ENCODE assay signal across 12 cellular contexts in genomic region chr17:66493283-66494019, GRCh38.
DNase-seq lines count a peak whose midpoint lies in the region; ATAC-seq, FAIRE-seq and TF ChIP-seq lines count a peak whose summit lies in the region.
"Had no signal": no experiment of that assay in that cellular context is flagged by ENCODE, and none has a peak within 500 bp of the region (broad histone marks: within the 10 kb centered on the region; RNA-seq: fewer than 3 reads in every experiment).

No MANE protein-coding gene starts in this region.

- peak overlapping the region; percentile 2 for H3K4me3 Mint-ChIP-seq in activated CD4-positive, alpha-beta T cell treated with anti-CD3 and anti-CD28 coated beads, Interleukin-2, amount 10 ng/mL, durations not matched to agents 24 days and 14 days
- H3K4me3 Mint-ChIP-seq in stimulated activated effector memory CD8-positive, alpha-beta T cell treated with anti-CD3 and anti-CD28 coated beads, Interleukin-12 subunit alpha, Interleukin-12 subunit beta, amount 100 ng/mL, for 72 hours, result no peak overlapping the region
- no peak overlapping the region for H3K4me3 Mint-ChIP-seq in glutamatergic neuron (ENCODE audit: unreplicated experiment)
- H3K4me3 Mint-ChIP-seq: nephron progenitor cell had no signal

- peak; percentile 36 for ATAC-seq in stimulated activated effector memory CD8-positive, alpha-beta T cell treated with anti-CD3 and anti-CD28 coated beads, Interleukin-12 subunit alpha, Interleukin-12 subunit beta, amount 100 ng/mL, for 72 hours
- ATAC-seq in GM18868 (IDR thresholded peaks at IDR 0.05; ENCODE audit: unreplicated experiment), result no peak

- DNase-seq in activated CD4-positive, alpha-beta T cell treated with anti-CD3 and anti-CD28 coated beads, Interleukin-2, amount 10 ng/mL, durations not matched to agents 24 days and 14 days, result no peak
- no peak for DNase-seq in activated CD4-positive, alpha-beta T cell treated with anti-CD3 and anti-CD28 coated beads for 1 hour
- peak; percentile 58 for DNase-seq in RCC 7860 (ENCODE audit: low spot score)
- DNase-seq in dermis microvascular lymphatic vessel endothelial cell (ENCODE audit: low read depth in 2 of 2), result peak; percentile 29 to 82
- DNase-seq in stimulated activated effector memory CD8-positive, alpha-beta T cell treated with anti-CD3 and anti-CD28 coated beads, Interleukin-12 subunit alpha, Interleukin-12 subunit beta, amount 100 ng/mL, for 72 hours (ENCODE audit: low spot score in 2 of 2), result no peak
- DNase-seq in glutamatergic neuron, result no peak
- DNase-seq in ACHN, result no peak
- DNase-seq: activated effector memory CD4-positive, alpha-beta T cell treated with Interleukin-2 at 50 U/mL for 16 hours; NCI-H1092 treated with DMSO at 0.1 percent for 48 hours; nephron progenitor cell; SHP77 had no signal

- H3K4me1 Mint-ChIP-seq in activated CD4-positive, alpha-beta T cell treated with anti-CD3 and anti-CD28 coated beads, Interleukin-2, amount 10 ng/mL, durations not matched to agents 24 days and 14 days, result peaks cover 46% of the 10 kb centered on the region
- peaks cover 28% of the 10 kb centered on the region for H3K4me1 Mint-ChIP-seq in stimulated activated effector memory CD8-positive, alpha-beta T cell treated with anti-CD3 and anti-CD28 coated beads, Interleukin-12 subunit alpha, Interleukin-12 subunit beta, amount 100 ng/mL, for 72 hours
- H3K4me1 Mint-ChIP-seq in glutamatergic neuron (ENCODE audit: low read depth, unreplicated experiment), result no peaks in the 10 kb centered on the region

- intact Hi-C loops in activated CD4-positive, alpha-beta T cell treated with anti-CD3 and anti-CD28 coated beads, Interleukin-2, amount 10 ng/mL, durations not matched to agents 24 days and 14 days (cut with micrococcal nuclease), result loop anchor here (1.0 to 2.0 kb wide), 2 partner anchors 15 to 26 kb away; no protein-coding TSS in a partner anchor

- no peaks in the 10 kb centered on the region for H3K27me3 Mint-ChIP-seq in activated CD4-positive, alpha-beta T cell treated with anti-CD3 and anti-CD28 coated beads, Interleukin-2, amount 10 ng/mL, durations not matched to agents 24 days and 14 days
- no peaks in the 10 kb centered on the region for H3K27me3 Mint-ChIP-seq in glutamatergic neuron (ENCODE audit: unreplicated experiment)

- H3K9me3 Mint-ChIP-seq in activated CD4-positive, alpha-beta T cell treated with anti-CD3 and anti-CD28 coated beads, Interleukin-2, amount 10 ng/mL, durations not matched to agents 24 days and 14 days, result peaks cover 4% of the 10 kb centered on the region
- no peaks in the 10 kb centered on the region for H3K9me3 Mint-ChIP-seq in stimulated activated effector memory CD8-positive, alpha-beta T cell treated with anti-CD3 and anti-CD28 coated beads, Interleukin-12 subunit alpha, Interleukin-12 subunit beta, amount 100 ng/mL, for 72 hours
- H3K9me3 Mint-ChIP-seq in glutamatergic neuron (ENCODE audit: unreplicated experiment), result no peaks in the 10 kb centered on the region
- H3K9me3 Mint-ChIP-seq: nephron progenitor cell had no signal

- H3K36me3 Mint-ChIP-seq in activated CD4-positive, alpha-beta T cell treated with anti-CD3 and anti-CD28 coated beads, Interleukin-2, amount 10 ng/mL, durations not matched to agents 24 days and 14 days (ENCODE audit: low read depth), result peaks cover 39% of the 10 kb centered on the region
- H3K36me3 Mint-ChIP-seq in stimulated activated effector memory CD8-positive, alpha-beta T cell treated with anti-CD3 and anti-CD28 coated beads, Interleukin-12 subunit alpha, Interleukin-12 subunit beta, amount 100 ng/mL, for 72 hours, result peaks cover 19% of the 10 kb centered on the region
- no peaks in the 10 kb centered on the region for H3K36me3 Mint-ChIP-seq in glutamatergic neuron (ENCODE audit: unreplicated experiment)

- no peak for TF ChIP-seq CTCF in glutamatergic neuron (IDR thresholded peaks at IDR 0.05; ENCODE audit: partially characterized antibody, unreplicated experiment)

- peak overlapping the region; percentile 62 for H3K27ac Mint-ChIP-seq in activated CD4-positive, alpha-beta T cell treated with anti-CD3 and anti-CD28 coated beads, Interleukin-2, amount 10 ng/mL, durations not matched to agents 24 days and 14 days
- peak overlapping the region; percentile 11 for H3K27ac Mint-ChIP-seq in stimulated activated effector memory CD8-positive, alpha-beta T cell treated with anti-CD3 and anti-CD28 coated beads, Interleukin-12 subunit alpha, Interleukin-12 subunit beta, amount 100 ng/mL, for 72 hours
- H3K27ac Mint-ChIP-seq in glutamatergic neuron (ENCODE audit: unreplicated experiment), result no peak overlapping the region
- H3K27ac Mint-ChIP-seq: nephron progenitor cell had no signal

- FAIRE-seq in RCC 7860 (lab: Jason Lieb, UNC), result no peak

- in situ Hi-C loops in ACHN (cut with HindIII; ENCODE audit: low pct_ligation_motif_present, low pct_unique_long_range_greater_than_20kb, low sequenced_read_pairs), result no loop called here

Comparison
In these comparisons a context has a peak if more than half of its experiments do, and no peak if none do; other contexts are left out.
1. DNase-seq: peak in RCC 7860 (single experiment) and dermis microvascular lymphatic vessel endothelial cell (2 of 2); none in activated CD4-positive, alpha-beta T cell treated with anti-CD3 and anti-CD28 coated beads, Interleukin-2, amount 10 ng/mL, durations not matched to agents 24 days and 14 days (single experiment), activated CD4-positive, alpha-beta T cell treated with anti-CD3 and anti-CD28 coated beads for 1 hour (single experiment), stimulated activated effector memory CD8-positive, alpha-beta T cell treated with anti-CD3 and anti-CD28 coated beads, Interleukin-12 subunit alpha, Interleukin-12 subunit beta, amount 100 ng/mL, for 72 hours (0 of 2), glutamatergic neuron (single experiment) and ACHN (single experiment).